Comparison of ENCODE assay signal across 8 cellular contexts in the genomic region with DNA sequence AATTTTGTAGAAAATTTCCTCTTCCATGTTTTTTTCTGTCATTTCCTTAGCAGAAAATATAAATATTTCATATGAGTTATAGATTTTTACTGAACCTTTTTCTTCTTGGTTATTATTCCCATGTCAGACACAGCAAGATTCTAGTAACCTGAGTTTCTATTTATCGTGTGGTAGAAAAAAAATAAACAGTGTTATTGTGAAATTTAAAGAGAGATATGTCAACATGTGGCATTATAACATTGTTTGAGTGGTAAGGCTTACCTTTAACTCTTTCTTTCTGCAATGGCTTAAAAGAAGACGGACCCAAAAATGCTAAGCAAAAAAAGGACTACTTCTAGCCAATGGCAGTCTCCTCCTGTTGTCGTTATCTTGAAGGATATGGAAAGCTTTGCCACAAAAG.
"Had no signal": no experiment of that assay in that cellular context is flagged by ENCODE, and none has a peak within 500 bp of the region (broad histone marks: within the 10 kb centered on the region; RNA-seq: fewer than 3 reads in every experiment).

No MANE protein-coding gene starts in this region.

- ATAC-seq: GM23338 had no signal

- H3K4me3 Mint-ChIP-seq: GM23338, H9, IgD-negative memory B cell had no signal

- H3K27me3 Mint-ChIP-seq: IgD-negative memory B cell had no signal

- H3K4me1 Mint-ChIP-seq: IgD-negative memory B cell had no signal

- H3K4me3 ChIP-seq: GM23338 had no signal

- DNase-seq: H9, HCEC 1CT, KG1 had no signal

- H3K4me2 ChIP-seq: GM23338 had no signal

- FAIRE-seq: H1, H54, HTR-8/SVneo had no signal

- H3K9me3 Mint-ChIP-seq: IgD-negative memory B cell had no signal

- H3K27ac Mint-ChIP-seq: GM23338, H9, IgD-negative memory B cell had no signal

- H2AFZ ChIP-seq: GM23338 had no signal
